Comparison of ENCODE assay signal across 20 cellular contexts in genomic region chr2:26537069-26537825, GRCh38. TPM values are rescaled to one million over a fixed set of nuclear protein-coding genes. Genes with fewer than 3 reads are reported as not detected.
DNase-seq lines count a peak whose midpoint lies in the region; ATAC-seq and TF ChIP-seq lines count a peak whose summit lies in the region.
"Had no signal": no experiment of that assay in that cellular context is flagged by ENCODE, and none has a peak within 500 bp of the region (broad histone marks: within the 10 kb centered on the region; RNA-seq: fewer than 3 reads in every experiment).

No MANE protein-coding gene starts in this region.

- H3K27ac Mint-ChIP-seq in immature natural killer cell, result no peak overlapping the region
- H3K27ac Mint-ChIP-seq: CD4-positive, CD25-positive, alpha-beta regulatory T cell; IgD-negative memory B cell had no signal

- no peaks in the 10 kb centered on the region for H3K9me2 ChIP-seq in HCT116 (ENCODE audit: insufficient read depth)

- RAD21 ChIA-PET in HCT116 (lab: Charles Lee; ENCODE audit: low non-redundant PET in 1 of 2, low total read pairs in 2 of 2, uncharacterized antibody in 2 of 2, unreplicated experiment in 2 of 2), result no interaction called here

- no peaks in the 10 kb centered on the region for H3K79me2 ChIP-seq in HCT116 (ENCODE audit: insufficient read depth, low read length)

- H3K4me1 Mint-ChIP-seq in immature natural killer cell, result no peaks in the 10 kb centered on the region
- H3K4me1 Mint-ChIP-seq: CD4-positive, CD25-positive, alpha-beta regulatory T cell; IgD-negative memory B cell had no signal

- peaks cover 2 to 5% (median 2%) of the 10 kb centered on the region in 3 donors for H3K27me3 Mint-ChIP-seq in immature natural killer cell (ENCODE audit: low read depth in 3 of 3)

- intact Hi-C loops in HCT116 (cut with micrococcal nuclease) (no loop called here), spleen (cut with DNase I; ENCODE audit: low total_unique reads) (no loop called here)

- peaks cover 0 to 22% (median 15%) of the 10 kb centered on the region in 10 experiments; a peak in 13 of 20 replicates for H3K4me1 ChIP-seq in BLaER1 treated with 17β-estradiol and CSF1 and Interleukin-3, amounts not matched to agents 10 nM and 100 nM
- H3K4me1 ChIP-seq in HCT116 (ENCODE audit: control insufficient read depth in 1 of 2, insufficient read depth in 2 of 2, low read length in 2 of 2) (peaks cover 0 to 3% of the 10 kb centered on the region in 2 experiments; a peak in 1 of 4 replicates), spleen (no peaks in the 10 kb centered on the region)
- H3K4me1 ChIP-seq: Peyer's patch had no signal

- H3K36me3 Mint-ChIP-seq in immature natural killer cell, result no peaks in the 10 kb centered on the region
- H3K36me3 Mint-ChIP-seq: CD4-positive, CD25-positive, alpha-beta regulatory T cell; IgD-negative memory B cell had no signal

- peaks cover 0 to 4% (median 0%) of the 10 kb centered on the region in 11 experiments; a peak in 1 of 22 replicates for H4K20me1 ChIP-seq in BLaER1 treated with 17β-estradiol and CSF1 and Interleukin-3, amounts not matched to agents 10 nM and 100 nM
- no peaks in the 10 kb centered on the region for H4K20me1 ChIP-seq in HCT116 (ENCODE audit: insufficient read depth)

- 75 to 84% (median 82%) methylated on average over 16 to 17 of the region's 17 CpGs for WGBS in spleen, 5 donors

- H3K4me2 ChIP-seq in BLaER1 treated with 17β-estradiol and CSF1 and Interleukin-3, amounts not matched to agents 10 nM and 100 nM, result peak overlapping the region in 7 of 11 experiments; percentile 7 to 41 (median 20); a peak in 7 of 22 replicates
- H3K4me2 ChIP-seq in HCT116 (ENCODE audit: low read length), result no peak overlapping the region

- H2AFZ ChIP-seq in HCT116 (ENCODE audit: low read depth, low read length, poor library complexity, severe bottlenecking), result no peak overlapping the region

- no peak overlapping the region for H3K4me3 Mint-ChIP-seq in immature natural killer cell
- H3K4me3 Mint-ChIP-seq: CD4-positive, CD25-positive, alpha-beta regulatory T cell; IgD-negative memory B cell had no signal

- POLR2A ChIA-PET in HCT116 (lab: Charles Lee), result no interaction called here

- H3K9ac ChIP-seq in BLaER1 treated with 17β-estradiol and CSF1 and Interleukin-3, amounts not matched to agents 10 nM and 100 nM, result no peak overlapping the region
- no peak overlapping the region for H3K9ac ChIP-seq in HCT116 (ENCODE audit: low read length)

- H3K9me3 ChIP-seq in BLaER1 treated with 17β-estradiol and CSF1 and Interleukin-3, amounts not matched to agents 10 nM and 100 nM (replicated peaks in 1 of 11), result no peaks in the 10 kb centered on the region
- H3K9me3 ChIP-seq in HCT116 (ENCODE audit: control insufficient read depth in 1 of 2, insufficient read depth in 1 of 2, low read depth in 1 of 2, low read length in 2 of 2), result no peaks in the 10 kb centered on the region
- H3K9me3 ChIP-seq in spleen, result no peaks in the 10 kb centered on the region
- H3K9me3 ChIP-seq: MG63, Peyer's patch had no signal

- no peak overlapping the region for H3K4me3 ChIP-seq in BLaER1 treated with 17β-estradiol and CSF1 and Interleukin-3, amounts not matched to agents 10 nM and 100 nM
- H3K4me3 ChIP-seq in HCT116 (replicated peaks in 1 of 2; ENCODE audit: low read depth in 1 of 2, low read length in 2 of 2) (no peak overlapping the region), spleen (no peak overlapping the region)
- H3K4me3 ChIP-seq: MG63, Peyer's patch had no signal

- no peak for TF ChIP-seq CTCF in HCT116 (IDR thresholded peaks at IDR 0.05 in 2 of 3, conservative IDR thresholded peaks at IDR 0.05 in 1 of 3; ENCODE audit: borderline replicate concordance in 1 of 3, insufficient read depth in 1 of 3, low read depth in 2 of 3, low read length in 2 of 3)
- no peak for TF ChIP-seq CTCF in spleen (IDR thresholded peaks at IDR 0.05 in 8 of 11, conservative IDR thresholded peaks at IDR 0.05 in 3 of 11)

- CTCF ChIA-PET in HCT116 (lab: Charles Lee), result interaction anchor here (0.7 kb wide), 1 partner anchor 9 kb away, joined by 3 read pairs; no protein-coding TSS in a partner anchor

- no peak for ATAC-seq in HCT116

- H3K36me3 ChIP-seq in BLaER1 treated with 17β-estradiol and CSF1 and Interleukin-3, amounts not matched to agents 10 nM and 100 nM, result no peaks in the 10 kb centered on the region
- no peaks in the 10 kb centered on the region for H3K36me3 ChIP-seq in HCT116 (ENCODE audit: control insufficient read depth in 1 of 2, insufficient read depth in 2 of 2, low read length in 2 of 2)
- no peaks in the 10 kb centered on the region for H3K36me3 ChIP-seq in spleen
- H3K36me3 ChIP-seq: MG63, Peyer's patch had no signal

- no peaks in the 10 kb centered on the region for H3K9me3 Mint-ChIP-seq in immature natural killer cell
- H3K9me3 Mint-ChIP-seq: IgD-negative memory B cell had no signal

- H3K27me3 ChIP-seq in BLaER1 treated with 17β-estradiol and CSF1 and Interleukin-3, amounts not matched to agents 10 nM and 100 nM, result no peaks in the 10 kb centered on the region
- H3K27me3 ChIP-seq in HCT116 (ENCODE audit: insufficient read depth, low read length) (no peaks in the 10 kb centered on the region), spleen (replicated peaks in 1 of 7) (peaks cover 0 to 19% (median 0%) of the 10 kb centered on the region in 7 donors)
- H3K27me3 ChIP-seq: MG63, Peyer's patch had no signal

- DNase-seq in HCT116 (ENCODE audit: low read depth, low spot score), result no peak
- DNase-seq in islet precursor cell, result peak; percentile 30
- peak; percentile 62 for DNase-seq in spleen
- no peak for DNase-seq in activated CD4-positive, alpha-beta T cell treated with anti-CD3 and anti-CD28 coated beads for 48 hours
- DNase-seq in NCI-H226, result no peak
- DNase-seq in immature natural killer cell, result no peak
- DNase-seq: CD4-positive, CD25-positive, alpha-beta regulatory T cell; COR-L47; HCEC 1CT; Kasumi-1; MG63; NCI-H1092; NCI-H1436 treated with DMSO at 0.1 percent for 48 hours; NCI-H2029; NCI-H2171 had no signal

- TF ChIP-seq RAD21 in HCT116 (IDR thresholded peaks at IDR 0.05; ENCODE audit: low read depth), result peak; percentile 25; the same call in 1 of the 2 replicates

- BruUV-seq in HCT116 (replicated peaks; lab: Mats Ljungman, UMichigan), result no TSS peak

- no peak overlapping the region for H3K27ac ChIP-seq in BLaER1 treated with 17β-estradiol and CSF1 and Interleukin-3, amounts not matched to agents 10 nM and 100 nM
- H3K27ac ChIP-seq in HCT116 (ENCODE audit: low read depth, low read length) (no peak overlapping the region), spleen (no peak overlapping the region)
- H3K27ac ChIP-seq: Peyer's patch had no signal

- TF ChIP-seq POLR2A in HCT116 (IDR thresholded peaks at IDR 0.05; ENCODE audit: borderline replicate concordance, extremely low read depth, insufficient read depth, insufficient read length) (no peak), spleen (IDR thresholded peaks at IDR 0.05) (no peak)

TF ChIP-seq in HCT116, 20 proteins besides CTCF, POLR2A, EP300 and RAD21 (continues in another document):
- TF ChIP-seq FOSL1 (IDR thresholded peaks at IDR 0.05; ENCODE audit: low read depth) (no peak), SRF (IDR thresholded peaks at IDR 0.05; ENCODE audit: low read depth) (no peak), MAX (IDR thresholded peaks at IDR 0.05) (no peak), CBX3 (IDR thresholded peaks at IDR 0.05; ENCODE audit: low read depth) (no peak), CEBPB (IDR thresholded peaks at IDR 0.05; ENCODE audit: low read depth) (no peak), SP1 (IDR thresholded peaks at IDR 0.05; ENCODE audit: low read depth) (no peak), EZH2phosphoT487 (IDR thresholded peaks at IDR 0.05; ENCODE audit: borderline replicate concordance) (no peak), ZFX (IDR thresholded peaks at IDR 0.05) (no peak), YY1 (IDR thresholded peaks at IDR 0.05; ENCODE audit: extremely low read depth, insufficient replicate concordance, low read depth, low read length) (no peak), EGR1 (IDR thresholded peaks at IDR 0.05; ENCODE audit: low read depth) (no peak)
- TF ChIP-seq, protein P1, sequence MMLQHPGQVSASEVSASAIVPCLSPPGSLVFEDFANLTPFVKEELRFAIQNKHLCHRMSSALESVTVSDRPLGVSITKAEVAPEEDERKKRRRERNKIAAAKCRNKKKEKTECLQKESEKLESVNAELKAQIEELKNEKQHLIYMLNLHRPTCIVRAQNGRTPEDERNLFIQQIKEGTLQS (IDR thresholded peaks at IDR 0.05), result no peak
- TF ChIP-seq, protein P2, sequence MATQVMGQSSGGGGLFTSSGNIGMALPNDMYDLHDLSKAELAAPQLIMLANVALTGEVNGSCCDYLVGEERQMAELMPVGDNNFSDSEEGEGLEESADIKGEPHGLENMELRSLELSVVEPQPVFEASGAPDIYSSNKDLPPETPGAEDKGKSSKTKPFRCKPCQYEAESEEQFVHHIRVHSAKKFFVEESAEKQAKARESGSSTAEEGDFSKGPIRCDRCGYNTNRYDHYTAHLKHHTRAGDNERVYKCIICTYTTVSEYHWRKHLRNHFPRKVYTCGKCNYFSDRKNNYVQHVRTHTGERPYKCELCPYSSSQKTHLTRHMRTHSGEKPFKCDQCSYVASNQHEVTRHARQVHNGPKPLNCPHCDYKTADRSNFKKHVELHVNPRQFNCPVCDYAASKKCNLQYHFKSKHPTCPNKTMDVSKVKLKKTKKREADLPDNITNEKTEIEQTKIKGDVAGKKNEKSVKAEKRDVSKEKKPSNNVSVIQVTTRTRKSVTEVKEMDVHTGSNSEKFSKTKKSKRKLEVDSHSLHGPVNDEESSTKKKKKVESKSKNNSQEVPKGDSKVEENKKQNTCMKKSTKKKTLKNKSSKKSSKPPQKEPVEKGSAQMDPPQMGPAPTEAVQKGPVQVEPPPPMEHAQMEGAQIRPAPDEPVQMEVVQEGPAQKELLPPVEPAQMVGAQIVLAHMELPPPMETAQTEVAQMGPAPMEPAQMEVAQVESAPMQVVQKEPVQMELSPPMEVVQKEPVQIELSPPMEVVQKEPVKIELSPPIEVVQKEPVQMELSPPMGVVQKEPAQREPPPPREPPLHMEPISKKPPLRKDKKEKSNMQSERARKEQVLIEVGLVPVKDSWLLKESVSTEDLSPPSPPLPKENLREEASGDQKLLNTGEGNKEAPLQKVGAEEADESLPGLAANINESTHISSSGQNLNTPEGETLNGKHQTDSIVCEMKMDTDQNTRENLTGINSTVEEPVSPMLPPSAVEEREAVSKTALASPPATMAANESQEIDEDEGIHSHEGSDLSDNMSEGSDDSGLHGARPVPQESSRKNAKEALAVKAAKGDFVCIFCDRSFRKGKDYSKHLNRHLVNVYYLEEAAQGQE (IDR thresholded peaks at IDR 0.05; ENCODE audit: low read depth), result no peak

RNA-seq across cellular contexts. Expression of gene OTOF, which starts 59.3 kb away (rescaled TPM):
- total RNA-seq in HCT116 (2021; ENCODE audit: unreplicated experiment) (0.10 TPM), spleen (1 to 10 TPM in 1 of 7 donors, under 1 TPM in 6; 0.19 to 1.6 (median 0.34) TPM)
- 0.09 and 0.10 TPM in 2 replicates for polyA plus RNA-seq in HCT116 (2012)
- polyA plus RNA-seq in spleen (under 1 TPM; 0.06 to 0.17 (median 0.16) TPM), immature natural killer cell (1 to 10 TPM in 1 of 3 donors, under 1 TPM in 1, not detected in 1; 0.34 to 1.3 TPM)
- total RNA-seq: NCI-H460 had no signal
- polyA plus RNA-seq: AG04450, IgD-negative memory B cell had no signal

Comparison
In these comparisons a context has a peak if more than half of its experiments do, and no peak if none do; other contexts are left out.
1. DNase-seq: peak in islet precursor cell (single experiment) and spleen (single experiment); none in HCT116 (single experiment), activated CD4-positive, alpha-beta T cell treated with anti-CD3 and anti-CD28 coated beads for 48 hours (single experiment), NCI-H226 (single experiment) and immature natural killer cell (0 of 3).